ENCODE assay signal across 21 cellular contexts in the genomic region with DNA sequence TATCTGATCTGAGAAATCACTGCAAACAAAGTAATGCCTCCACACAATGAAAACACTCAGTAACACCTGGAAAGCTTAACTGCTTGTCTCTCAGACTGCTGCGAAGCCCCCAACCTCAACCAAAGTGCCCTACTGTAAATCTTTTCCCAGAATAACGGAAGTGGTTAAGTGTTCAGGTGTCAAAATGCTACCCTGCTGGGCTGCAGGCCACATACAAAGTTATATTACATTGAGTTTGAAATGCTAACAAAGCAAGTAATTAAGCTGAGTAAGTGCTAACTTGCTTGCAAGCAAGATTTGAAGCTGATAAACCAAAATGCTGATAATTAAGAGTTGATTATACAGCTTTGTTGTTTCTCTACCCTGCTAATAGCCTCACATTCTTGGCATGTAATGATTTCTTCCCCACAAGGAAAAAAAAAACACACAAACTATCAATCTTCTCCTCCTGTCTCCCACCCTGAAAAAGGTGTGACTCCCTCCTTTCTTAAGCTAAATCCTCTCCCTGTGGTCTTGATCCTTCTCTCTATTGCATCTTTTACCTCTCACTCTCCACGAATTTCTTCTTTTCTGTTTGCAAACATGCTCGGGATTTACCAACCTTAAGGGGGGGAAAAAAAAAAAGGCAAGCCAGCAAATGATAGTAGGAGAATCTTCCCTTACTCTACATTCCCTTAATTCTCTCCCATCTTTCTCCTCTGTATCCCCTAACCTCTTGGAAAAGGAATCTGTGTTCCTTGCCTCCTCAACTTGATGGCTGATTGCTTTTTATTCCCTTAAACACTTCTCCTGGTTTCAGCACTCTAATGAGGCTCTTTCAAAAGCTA.
A peak's percentile ranks its signal among the peaks of the same experiment; 100 is the strongest.
DNase-seq lines count a peak whose midpoint lies in the region; ATAC-seq and TF ChIP-seq lines count a peak whose summit lies in the region.
"Had no signal": no experiment of that assay in that cellular context is flagged by ENCODE, and none has a peak within 500 bp of the region (broad histone marks: within the 10 kb centered on the region; RNA-seq: fewer than 3 reads in every experiment).

No MANE protein-coding gene starts in this region.

- H3K18ac ChIP-seq in H9 (ENCODE audit: insufficient read length, low read depth, low read length) = no peak overlapping the region

- intact Hi-C loops in activated CD4-positive, alpha-beta T cell treated with anti-CD3 and anti-CD28 coated beads, Interleukin-2, amount 10 ng/mL, durations not matched to agents 24 days and 14 days (cut with micrococcal nuclease) = no loop called here

- H2AFZ ChIP-seq in H9 (ENCODE audit: low read length) = no peak overlapping the region

- no peak overlapping the region for H2AK5ac ChIP-seq in H9 (ENCODE audit: insufficient read length, low read length)

- no peak overlapping the region for H3K23ac ChIP-seq in H9 (ENCODE audit: insufficient read length, low read depth, low read length)

- no peaks in the 10 kb centered on the region for H3K9me3 Mint-ChIP-seq in activated CD4-positive, alpha-beta T cell treated with anti-CD3 and anti-CD28 coated beads, Interleukin-2, amount 10 ng/mL, durations not matched to agents 24 days and 14 days
- H3K9me3 Mint-ChIP-seq in H9 (no peaks in the 10 kb centered on the region), endodermal cell (no peaks in the 10 kb centered on the region)
- H3K9me3 Mint-ChIP-seq: activated naive CD4-positive, alpha-beta T cell treated with anti-CD3 and anti-CD28 coated beads, Interleukin-2, amount 10 ng/mL, durations not matched to agents 7 days and 5 days had no signal

- H3K36me3 Mint-ChIP-seq in activated CD4-positive, alpha-beta T cell treated with anti-CD3 and anti-CD28 coated beads, Interleukin-2, amount 10 ng/mL, durations not matched to agents 24 days and 14 days (ENCODE audit: low read depth) = no peaks in the 10 kb centered on the region
- H3K36me3 Mint-ChIP-seq in H9 (ENCODE audit: insufficient read depth in 1 of 3, low read depth in 3 of 3) (no peaks in the 10 kb centered on the region), endodermal cell (ENCODE audit: low read depth) (peaks cover 1% of the 10 kb centered on the region)
- H3K36me3 Mint-ChIP-seq: activated naive CD4-positive, alpha-beta T cell treated with anti-CD3 and anti-CD28 coated beads, Interleukin-2, amount 10 ng/mL, durations not matched to agents 7 days and 5 days had no signal

- H2BK12ac ChIP-seq in H9 (ENCODE audit: insufficient read length, low read depth, low read length) = no peak overlapping the region

- peak overlapping the region; percentile 57 for H2BK120ac ChIP-seq in H9 (ENCODE audit: low read depth, low read length, poor library complexity, severe bottlenecking)

- H4K20me1 ChIP-seq in H9 (ENCODE audit: control insufficient read depth, insufficient read depth, insufficient read length) = no peaks in the 10 kb centered on the region

- no peak for TF ChIP-seq CTCF in H9 (conservative IDR thresholded peaks at IDR 0.05)
- no peak for TF ChIP-seq CTCF in endodermal cell (conservative IDR thresholded peaks at IDR 0.05)

- H3K4ac ChIP-seq in H9 (ENCODE audit: low read depth, low read length) = no peak overlapping the region

- no peak for ATAC-seq in activated CD4-positive, CD25-positive, alpha-beta regulatory T cell treated with anti-CD3 and anti-CD28 coated beads, Interleukin-2, amount 50 U/mL, for 24 hours
- ATAC-seq in GM21737 (IDR thresholded peaks at IDR 0.05; ENCODE audit: unreplicated experiment) = no peak
- ATAC-seq: gastrocnemius medialis, mucosa of descending colon had no signal

- H3K9ac ChIP-seq in H9 (ENCODE audit: extremely low read depth, insufficient read length, low read length) (no peak overlapping the region), endodermal cell (ENCODE audit: extremely low read depth, low read length, poor library complexity, severe bottlenecking) (peak overlapping the region; percentile 5)

- H4K91ac ChIP-seq in H9 (ENCODE audit: insufficient read length, low read depth, low read length) = no peak overlapping the region

- H3K36me3 ChIP-seq in endodermal cell (ENCODE audit: control insufficient read depth, insufficient read depth, low read length) = no peaks in the 10 kb centered on the region
- H3K36me3 ChIP-seq: esophagus squamous epithelium, gastrocnemius medialis, stomach, tibial artery had no signal

- peak overlapping the region; percentile 46 for H3K4me3 ChIP-seq in endodermal cell (ENCODE audit: low read length)
- H3K4me3 ChIP-seq: coronary artery, esophagus squamous epithelium, gastrocnemius medialis, mucosa of descending colon, stomach, tibial artery had no signal

- no peaks in the 10 kb centered on the region for H3K79me1 ChIP-seq in H9 (ENCODE audit: insufficient read depth, low read depth, low read length, poor library complexity, severe bottlenecking)

- H4K8ac ChIP-seq in H9 (replicated peaks; ENCODE audit: insufficient read length, low read depth, low read length) = no peak overlapping the region

- H2BK5ac ChIP-seq in H9 (ENCODE audit: insufficient read length, low read length) = no peak overlapping the region

- DNase-seq in activated CD4-positive, alpha-beta T cell treated with anti-CD3 and anti-CD28 coated beads, Interleukin-2, amount 10 ng/mL, durations not matched to agents 24 days and 14 days = peak; percentile 55
- DNase-seq in activated CD4-positive, alpha-beta T cell treated with anti-CD3 and anti-CD28 coated beads for 1 hour = no peak
- no peak for DNase-seq in H9
- DNase-seq in NCI-H146 (lab: John Stamatoyannopoulos, UW) = peak; percentile 69
- peak; percentile 91 for DNase-seq in endodermal cell
- no peak for DNase-seq in effector CD8-positive, alpha-beta T cell (lab: John Stamatoyannopoulos, UW)
- DNase-seq: ACHN; activated naive CD4-positive, alpha-beta T cell treated with anti-CD3 and anti-CD28 coated beads, Interleukin-2, amount 10 ng/mL, durations not matched to agents 7 days and 5 days; activated T-cell treated with anti-CD3 and anti-CD28 coated beads, Interleukin-2, amount 50 U/mL, for 48 hours; DMS79; esophagus squamous epithelium; gastrocnemius medialis; mucosa of descending colon; NCI-H1436; NCI-H526 treated with DMSO at 0.1 percent for 48 hours; stimulated activated CD4-positive, alpha-beta T cell treated with anti-CD3 and anti-CD28 coated beads, Interleukin-15, amount 100 ng/mL, for 24 hours; stomach; tibial artery had no signal

- no peaks in the 10 kb centered on the region for H3K27me3 Mint-ChIP-seq in activated CD4-positive, alpha-beta T cell treated with anti-CD3 and anti-CD28 coated beads, Interleukin-2, amount 10 ng/mL, durations not matched to agents 24 days and 14 days
- no peaks in the 10 kb centered on the region for H3K27me3 Mint-ChIP-seq in H9 (ENCODE audit: low read depth)
- no peaks in the 10 kb centered on the region for H3K27me3 Mint-ChIP-seq in endodermal cell (ENCODE audit: insufficient read depth)
- H3K27me3 Mint-ChIP-seq: activated naive CD4-positive, alpha-beta T cell treated with anti-CD3 and anti-CD28 coated beads, Interleukin-2, amount 10 ng/mL, durations not matched to agents 7 days and 5 days had no signal

- no peak overlapping the region for H3K4me2 ChIP-seq in H9 (ENCODE audit: insufficient read depth, insufficient read length, low read length)

- no peak overlapping the region for H3K56ac ChIP-seq in H9 (ENCODE audit: insufficient read length, low read depth, low read length)

- no CpG with 5 or more reads among the region's 4 CpGs for WGBS in H9 (ENCODE audit: extremely low coverage, insufficient read length, low lambda C conversion rate)
- 8 to 75% methylated on average over 2 to 4 of the region's 4 CpGs for WGBS in endodermal cell (ENCODE audit: insufficient coverage in 1 of 2, insufficient read length in 1 of 2), 2 experiments

- no peak overlapping the region for H3T11ph ChIP-seq in H9 (ENCODE audit: low read length)

- peaks cover 5% of the 10 kb centered on the region; the same call in 1 of the 2 replicates for H3K4me1 ChIP-seq in H9 (ENCODE audit: insufficient read depth, low read length)
- H3K4me1 ChIP-seq in endodermal cell (ENCODE audit: control insufficient read depth, insufficient read depth, low read length) = peaks cover 7% of the 10 kb centered on the region
- H3K4me1 ChIP-seq: esophagus squamous epithelium, stomach, tibial artery had no signal

- peaks cover 3% of the 10 kb centered on the region for H3K4me1 Mint-ChIP-seq in activated CD4-positive, alpha-beta T cell treated with anti-CD3 and anti-CD28 coated beads, Interleukin-2, amount 10 ng/mL, durations not matched to agents 24 days and 14 days
- H3K4me1 Mint-ChIP-seq in H9 (peaks cover 9 to 13% of the 10 kb centered on the region in 2 experiments), endodermal cell (peaks cover 44% of the 10 kb centered on the region)

- H3K23me2 ChIP-seq in H9 (ENCODE audit: insufficient read length, low read depth, low read length, poor library complexity, severe bottlenecking) = no peaks in the 10 kb centered on the region

- no peak overlapping the region for H3K4me3 Mint-ChIP-seq in activated CD4-positive, alpha-beta T cell treated with anti-CD3 and anti-CD28 coated beads, Interleukin-2, amount 10 ng/mL, durations not matched to agents 24 days and 14 days
- H3K4me3 Mint-ChIP-seq in H9 = no peak overlapping the region
- no peak overlapping the region for H3K4me3 Mint-ChIP-seq in endodermal cell
- H3K4me3 Mint-ChIP-seq: activated naive CD4-positive, alpha-beta T cell treated with anti-CD3 and anti-CD28 coated beads, Interleukin-2, amount 10 ng/mL, durations not matched to agents 7 days and 5 days had no signal

- H3K27ac Mint-ChIP-seq in activated CD4-positive, alpha-beta T cell treated with anti-CD3 and anti-CD28 coated beads, Interleukin-2, amount 10 ng/mL, durations not matched to agents 24 days and 14 days = no peak overlapping the region
- H3K27ac Mint-ChIP-seq in H9 (peak overlapping the region in 1 of 3 experiments; percentile 80; a peak in 2 of 7 replicates), endodermal cell (no peak overlapping the region)
- H3K27ac Mint-ChIP-seq: activated naive CD4-positive, alpha-beta T cell treated with anti-CD3 and anti-CD28 coated beads, Interleukin-2, amount 10 ng/mL, durations not matched to agents 7 days and 5 days had no signal

- H3K9me3 ChIP-seq in H9 (ENCODE audit: control insufficient read depth, low read depth, low read length) (no peaks in the 10 kb centered on the region), endodermal cell (ENCODE audit: control insufficient read depth, low read length) (no peaks in the 10 kb centered on the region)
- H3K9me3 ChIP-seq: esophagus squamous epithelium, gastrocnemius medialis, mucosa of descending colon, stomach, tibial artery had no signal

- H3K27me3 ChIP-seq in H9 (ENCODE audit: insufficient read depth, low read length) (no peaks in the 10 kb centered on the region), endodermal cell (ENCODE audit: control insufficient read depth, insufficient read depth, low read length, poor library complexity, severe bottlenecking) (no peaks in the 10 kb centered on the region)
- H3K27me3 ChIP-seq: esophagus squamous epithelium, gastrocnemius medialis, stomach, tibial artery had no signal

- H2BK15ac ChIP-seq in H9 (ENCODE audit: low read depth, low read length) = no peak overlapping the region

- H3K14ac ChIP-seq in H9 (ENCODE audit: insufficient read depth, low read length) = no peak overlapping the region

- H3K27ac ChIP-seq in H9 (ENCODE audit: insufficient read length, low read depth, low read length) (no peak overlapping the region), endodermal cell (ENCODE audit: low read depth, low read length) (peak overlapping the region; percentile 36)
- H3K27ac ChIP-seq: coronary artery, esophagus squamous epithelium, gastrocnemius medialis, stomach, tibial artery had no signal

- no peak overlapping the region for H2BK20ac ChIP-seq in H9 (ENCODE audit: low read depth, low read length, poor library complexity, severe bottlenecking)

- H3K79me2 ChIP-seq in H9 (ENCODE audit: insufficient read depth, low read length) = no peaks in the 10 kb centered on the region

- H4K5ac ChIP-seq in H9 (ENCODE audit: insufficient read length, low read depth, low read length) = no peak overlapping the region

Comparison
In these comparisons a context has a peak if more than half of its experiments do, and no peak if none do; other contexts are left out.
1. DNase-seq: peak in activated CD4-positive, alpha-beta T cell treated with anti-CD3 and anti-CD28 coated beads, Interleukin-2, amount 10 ng/mL, durations not matched to agents 24 days and 14 days (single experiment), NCI-H146 (single experiment) and endodermal cell (single experiment); none in activated CD4-positive, alpha-beta T cell treated with anti-CD3 and anti-CD28 coated beads for 1 hour (single experiment), H9 (single experiment) and effector CD8-positive, alpha-beta T cell (single experiment).